9 cellular contexts compared by ENCODE assay signal in genomic region chr3:4984511-4984864, GRCh38. TPM values are rescaled to one million over a fixed set of nuclear protein-coding genes. Genes with fewer than 3 reads are reported as not detected.
A peak's percentile ranks its signal among the peaks of the same experiment; 100 is the strongest.
DNase-seq lines count a peak whose midpoint lies in the region; ATAC-seq, FAIRE-seq and TF ChIP-seq lines count a peak whose summit lies in the region.
"Had no signal": no experiment of that assay in that cellular context is flagged by ENCODE, and none has a peak within 500 bp of the region (broad histone marks: within the 10 kb centered on the region; RNA-seq: fewer than 3 reads in every experiment).

No MANE protein-coding gene starts in this region.

- H3K9me3 Mint-ChIP-seq in activated naive CD8-positive, alpha-beta T cell treated with anti-CD3 and anti-CD28 coated beads, Interleukin-2, amount 10 ng/mL, durations not matched to agents 7 days and 5 days, result no peaks in the 10 kb centered on the region

- H3K36me3 Mint-ChIP-seq in activated naive CD8-positive, alpha-beta T cell treated with anti-CD3 and anti-CD28 coated beads, Interleukin-2, amount 10 ng/mL, durations not matched to agents 7 days and 5 days, result peaks cover 62% of the 10 kb centered on the region

- TF ChIP-seq CTCF in kidney (IDR thresholded peaks at IDR 0.05; ENCODE audit: borderline replicate concordance, extremely low read depth, insufficient read depth), result no peak

- FAIRE-seq in kidney (lab: Jason Lieb, UNC), result no peak
- FAIRE-seq: colon had no signal

- H3K27me3 ChIP-seq in subcutaneous abdominal adipose tissue (ENCODE audit: control insufficient read depth in 5 of 5, insufficient read depth in 4 of 5, low read length in 5 of 5), result no peaks in the 10 kb centered on the region

- H3K4me3 ChIP-seq in kidney (ENCODE audit: low read length in 2 of 2) (peak overlapping the region; percentile 88 to 98), subcutaneous abdominal adipose tissue (ENCODE audit: low read depth in 1 of 5, low read length in 5 of 5) (peak overlapping the region; percentile 52 to 97 (median 80))

- H3K27me3 Mint-ChIP-seq in activated naive CD8-positive, alpha-beta T cell treated with anti-CD3 and anti-CD28 coated beads, Interleukin-2, amount 10 ng/mL, durations not matched to agents 7 days and 5 days, result no peaks in the 10 kb centered on the region

- DNase-seq in NCI-H82 (lab: John Stamatoyannopoulos, UW) (peak; percentile 30), NCI-H82 treated with DMSO at 0.1 percent for 48 hours (lab: John Stamatoyannopoulos, UW; ENCODE audit: unreplicated experiment) (no peak), kidney (no peak), GF-D8 (lab: John Stamatoyannopoulos, UW) (no peak), RPMI8226 (no peak), kidney tubule cell (ENCODE audit: low spot score) (no peak)
- no peak for DNase-seq in activated naive CD8-positive, alpha-beta T cell treated with anti-CD3 and anti-CD28 coated beads, Interleukin-2, amount 10 ng/mL, durations not matched to agents 7 days and 5 days

- no peak for ATAC-seq in activated naive CD8-positive, alpha-beta T cell treated with anti-CD3 and anti-CD28 coated beads, Interleukin-2, amount 10 ng/mL, durations not matched to agents 7 days and 5 days (ENCODE audit: low read depth)

- H3K4me1 ChIP-seq in kidney (ENCODE audit: control insufficient read depth in 1 of 2, insufficient read depth in 1 of 2, low read depth in 1 of 2, low read length in 2 of 2) (peaks cover 14 to 26% of the 10 kb centered on the region in 2 donors), subcutaneous abdominal adipose tissue (ENCODE audit: control insufficient read depth in 5 of 5, insufficient read depth in 5 of 5, low read length in 5 of 5) (peaks cover 24 to 88% (median 77%) of the 10 kb centered on the region in 5 donors)

- H3K4me1 Mint-ChIP-seq in activated naive CD8-positive, alpha-beta T cell treated with anti-CD3 and anti-CD28 coated beads, Interleukin-2, amount 10 ng/mL, durations not matched to agents 7 days and 5 days, result peaks cover 46% of the 10 kb centered on the region

- H3K27ac Mint-ChIP-seq in activated naive CD8-positive, alpha-beta T cell treated with anti-CD3 and anti-CD28 coated beads, Interleukin-2, amount 10 ng/mL, durations not matched to agents 7 days and 5 days, result peak overlapping the region; percentile 99

- H3K36me3 ChIP-seq in kidney (ENCODE audit: control insufficient read depth in 1 of 2, insufficient read depth in 2 of 2, low read length in 2 of 2), result peaks cover 21 to 40% of the 10 kb centered on the region in 2 donors
- H3K36me3 ChIP-seq in subcutaneous abdominal adipose tissue (ENCODE audit: control insufficient read depth in 5 of 5, insufficient read depth in 5 of 5, low read length in 5 of 5), result peaks cover 3 to 31% (median 13%) of the 10 kb centered on the region in 5 donors

- peak overlapping the region; percentile 88 to 95 for H3K9ac ChIP-seq in kidney (ENCODE audit: low read length in 2 of 2)
- peak overlapping the region in 4 of 5 donors; percentile 34 to 81 (median 66) for H3K9ac ChIP-seq in subcutaneous abdominal adipose tissue (ENCODE audit: low read length in 5 of 5)

- H3K4me3 Mint-ChIP-seq in activated naive CD8-positive, alpha-beta T cell treated with anti-CD3 and anti-CD28 coated beads, Interleukin-2, amount 10 ng/mL, durations not matched to agents 7 days and 5 days, result peak overlapping the region; percentile 98

- H3K27ac ChIP-seq in kidney (ENCODE audit: low read depth in 2 of 2, low read length in 2 of 2) (peak overlapping the region; percentile 89 to 90), subcutaneous abdominal adipose tissue (ENCODE audit: low read depth, low read length) (peak overlapping the region; percentile 100)

- POLR2A ChIA-PET in activated naive CD8-positive, alpha-beta T cell treated with anti-CD3 and anti-CD28 coated beads, Interleukin-2, amount 10 ng/mL, durations not matched to agents 7 days and 5 days (lab: Charles Lee), result interaction anchor here (1.1 to 14.2 kb wide), 13 partner anchors 7 to 263 kb away, joined by 3 to 734 read pairs (median 21); partner anchors contain the start of gene BHLHE40

- intact Hi-C loops in kidney (cut with DNase I), result no loop called here

- H3K9me3 ChIP-seq in kidney (ENCODE audit: control insufficient read depth in 1 of 2, low read length in 2 of 2) (no peaks in the 10 kb centered on the region), subcutaneous abdominal adipose tissue (ENCODE audit: control insufficient read depth in 5 of 5, low read length in 5 of 5) (no peaks in the 10 kb centered on the region)

RNA-seq across cellular contexts. Expression of gene BHLHE40, which starts 5.3 kb away (rescaled TPM):
- total RNA-seq in activated naive CD8-positive, alpha-beta T cell treated with anti-CD3 and anti-CD28 coated beads, Interleukin-2, amount 10 ng/mL, durations not matched to agents 7 days and 5 days, result 100 to 1,000 TPM; 208 to 225 TPM
- 147 TPM for total RNA-seq in kidney
- 39.4 TPM for polyA plus RNA-seq in kidney (ENCODE audit: insufficient read depth, low read depth, low replicate concordance)
